2 cellular contexts compared by ENCODE assay signal in the genomic region with DNA sequence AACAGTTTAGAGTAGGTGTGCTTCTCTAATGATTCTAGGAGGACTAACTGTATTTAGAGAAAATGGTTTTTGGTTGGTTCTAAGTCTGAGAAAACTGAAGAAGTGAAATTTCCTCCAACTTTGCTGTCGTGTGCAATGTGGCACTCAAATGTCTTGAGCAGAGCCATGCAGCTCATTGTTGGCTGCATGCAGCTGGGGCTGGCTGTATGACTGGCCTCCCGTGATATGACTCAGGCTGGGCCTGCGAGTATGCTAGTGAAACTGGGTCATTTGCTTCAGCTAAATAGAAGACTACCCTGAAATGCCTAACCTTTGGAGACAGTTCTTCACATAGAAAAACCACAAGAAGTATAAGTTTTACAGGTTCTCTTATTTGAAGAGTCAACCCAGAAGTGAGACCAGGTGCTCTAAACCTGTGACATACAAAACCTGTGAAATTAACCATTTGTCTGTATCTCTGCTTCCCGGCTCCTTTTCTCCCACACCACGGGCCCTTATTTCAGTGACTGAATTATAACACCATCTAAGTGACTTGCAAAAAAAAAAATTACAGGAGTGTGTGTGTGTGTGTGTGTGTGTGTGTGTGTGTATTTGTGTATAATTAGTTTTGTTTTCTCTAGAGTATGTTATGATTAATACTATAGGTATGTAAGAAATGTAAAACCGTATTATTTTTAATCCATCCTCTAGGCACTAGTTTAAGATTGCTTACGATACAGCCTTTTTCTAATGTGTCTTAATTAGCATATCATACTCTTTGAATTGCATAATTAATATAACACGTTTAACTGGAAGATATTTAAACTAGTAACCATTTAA.
A peak's percentile ranks its signal among the peaks of the same experiment; 100 is the strongest.
TF ChIP-seq lines count a peak whose summit lies in the region.

No MANE protein-coding gene starts in this region.

TF ChIP-seq in SK-N-SH, 30 proteins besides CTCF, POLR2A, EP300 and RAD21 (continued from another document):
- TF ChIP-seq, protein P1, sequence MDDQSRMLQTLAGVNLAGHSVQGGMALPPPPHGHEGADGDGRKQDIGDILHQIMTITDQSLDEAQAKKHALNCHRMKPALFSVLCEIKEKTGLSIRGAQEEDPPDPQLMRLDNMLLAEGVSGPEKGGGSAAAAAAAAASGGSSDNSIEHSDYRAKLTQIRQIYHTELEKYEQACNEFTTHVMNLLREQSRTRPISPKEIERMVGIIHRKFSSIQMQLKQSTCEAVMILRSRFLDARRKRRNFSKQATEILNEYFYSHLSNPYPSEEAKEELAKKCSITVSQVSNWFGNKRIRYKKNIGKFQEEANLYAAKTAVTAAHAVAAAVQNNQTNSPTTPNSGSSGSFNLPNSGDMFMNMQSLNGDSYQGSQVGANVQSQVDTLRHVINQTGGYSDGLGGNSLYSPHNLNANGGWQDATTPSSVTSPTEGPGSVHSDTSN (IDR thresholded peaks at IDR 0.05): no peak
- TF ChIP-seq, protein P2, sequence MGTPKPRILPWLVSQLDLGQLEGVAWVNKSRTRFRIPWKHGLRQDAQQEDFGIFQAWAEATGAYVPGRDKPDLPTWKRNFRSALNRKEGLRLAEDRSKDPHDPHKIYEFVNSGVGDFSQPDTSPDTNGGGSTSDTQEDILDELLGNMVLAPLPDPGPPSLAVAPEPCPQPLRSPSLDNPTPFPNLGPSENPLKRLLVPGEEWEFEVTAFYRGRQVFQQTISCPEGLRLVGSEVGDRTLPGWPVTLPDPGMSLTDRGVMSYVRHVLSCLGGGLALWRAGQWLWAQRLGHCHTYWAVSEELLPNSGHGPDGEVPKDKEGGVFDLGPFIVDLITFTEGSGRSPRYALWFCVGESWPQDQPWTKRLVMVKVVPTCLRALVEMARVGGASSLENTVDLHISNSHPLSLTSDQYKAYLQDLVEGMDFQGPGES (IDR thresholded peaks at IDR 0.05; ENCODE audit: low read depth, low read length): no peak
- TF ChIP-seq, protein P3, sequence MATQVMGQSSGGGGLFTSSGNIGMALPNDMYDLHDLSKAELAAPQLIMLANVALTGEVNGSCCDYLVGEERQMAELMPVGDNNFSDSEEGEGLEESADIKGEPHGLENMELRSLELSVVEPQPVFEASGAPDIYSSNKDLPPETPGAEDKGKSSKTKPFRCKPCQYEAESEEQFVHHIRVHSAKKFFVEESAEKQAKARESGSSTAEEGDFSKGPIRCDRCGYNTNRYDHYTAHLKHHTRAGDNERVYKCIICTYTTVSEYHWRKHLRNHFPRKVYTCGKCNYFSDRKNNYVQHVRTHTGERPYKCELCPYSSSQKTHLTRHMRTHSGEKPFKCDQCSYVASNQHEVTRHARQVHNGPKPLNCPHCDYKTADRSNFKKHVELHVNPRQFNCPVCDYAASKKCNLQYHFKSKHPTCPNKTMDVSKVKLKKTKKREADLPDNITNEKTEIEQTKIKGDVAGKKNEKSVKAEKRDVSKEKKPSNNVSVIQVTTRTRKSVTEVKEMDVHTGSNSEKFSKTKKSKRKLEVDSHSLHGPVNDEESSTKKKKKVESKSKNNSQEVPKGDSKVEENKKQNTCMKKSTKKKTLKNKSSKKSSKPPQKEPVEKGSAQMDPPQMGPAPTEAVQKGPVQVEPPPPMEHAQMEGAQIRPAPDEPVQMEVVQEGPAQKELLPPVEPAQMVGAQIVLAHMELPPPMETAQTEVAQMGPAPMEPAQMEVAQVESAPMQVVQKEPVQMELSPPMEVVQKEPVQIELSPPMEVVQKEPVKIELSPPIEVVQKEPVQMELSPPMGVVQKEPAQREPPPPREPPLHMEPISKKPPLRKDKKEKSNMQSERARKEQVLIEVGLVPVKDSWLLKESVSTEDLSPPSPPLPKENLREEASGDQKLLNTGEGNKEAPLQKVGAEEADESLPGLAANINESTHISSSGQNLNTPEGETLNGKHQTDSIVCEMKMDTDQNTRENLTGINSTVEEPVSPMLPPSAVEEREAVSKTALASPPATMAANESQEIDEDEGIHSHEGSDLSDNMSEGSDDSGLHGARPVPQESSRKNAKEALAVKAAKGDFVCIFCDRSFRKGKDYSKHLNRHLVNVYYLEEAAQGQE (IDR thresholded peaks at IDR 0.05; ENCODE audit: low read depth, low read length): no peak
- TF ChIP-seq NFIC (IDR thresholded peaks at IDR 0.05; ENCODE audit: borderline replicate concordance) (no peak), EZH2phosphoT487 (IDR thresholded peaks at IDR 0.05; ENCODE audit: borderline replicate concordance, low read depth) (no peak), YY1 (IDR thresholded peaks at IDR 0.05; ENCODE audit: low read depth) (no peak), TCF12 (IDR thresholded peaks at IDR 0.05) (no peak), SMC3 (IDR thresholded peaks at IDR 0.05; ENCODE audit: low read depth, low read length) (no peak), RCOR1 (IDR thresholded peaks at IDR 0.05; ENCODE audit: low read length) (no peak), FOXJ3 (CRISPR knock-in tag; IDR thresholded peaks at IDR 0.05) (no peak), FOSL2 (IDR thresholded peaks at IDR 0.05; ENCODE audit: borderline replicate concordance, low read depth) (peak; percentile 35; the same call in 1 of the 2 replicates), GABPA (IDR thresholded peaks at IDR 0.05; ENCODE audit: low read depth) (no peak), NRF1 (IDR thresholded peaks at IDR 0.05; ENCODE audit: low read depth, low read length) (no peak), GATA2 (CRISPR knock-in tag; IDR thresholded peaks at IDR 0.05) (no peak), TAF1 (IDR thresholded peaks at IDR 0.05; ENCODE audit: borderline replicate concordance, low read depth, low read length) (no peak), RXRA (IDR thresholded peaks at IDR 0.05; ENCODE audit: borderline replicate concordance, low read depth) (no peak), MXI1 (IDR thresholded peaks at IDR 0.05; ENCODE audit: low read depth, low read length) (no peak), SIN3A (IDR thresholded peaks at IDR 0.05; ENCODE audit: borderline replicate concordance, low read depth, low read length) (no peak), FOXM1 (IDR thresholded peaks at IDR 0.05; ENCODE audit: low read depth) (no peak), JUND (IDR thresholded peaks at IDR 0.05) (peak; percentile 20; the same call in 1 of the 2 replicates)
- TF ChIP-seq, protein P4, sequence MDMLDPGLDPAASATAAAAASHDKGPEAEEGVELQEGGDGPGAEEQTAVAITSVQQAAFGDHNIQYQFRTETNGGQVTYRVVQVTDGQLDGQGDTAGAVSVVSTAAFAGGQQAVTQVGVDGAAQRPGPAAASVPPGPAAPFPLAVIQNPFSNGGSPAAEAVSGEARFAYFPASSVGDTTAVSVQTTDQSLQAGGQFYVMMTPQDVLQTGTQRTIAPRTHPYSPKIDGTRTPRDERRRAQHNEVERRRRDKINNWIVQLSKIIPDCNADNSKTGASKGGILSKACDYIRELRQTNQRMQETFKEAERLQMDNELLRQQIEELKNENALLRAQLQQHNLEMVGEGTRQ (IDR thresholded peaks at IDR 0.05; ENCODE audit: borderline replicate concordance, low read depth, low read length): no peak

TF ChIP-seq in WTC11, 78 proteins besides CTCF, POLR2A, EP300 and RAD21 (continued from another document):
- TF ChIP-seq, protein P5, sequence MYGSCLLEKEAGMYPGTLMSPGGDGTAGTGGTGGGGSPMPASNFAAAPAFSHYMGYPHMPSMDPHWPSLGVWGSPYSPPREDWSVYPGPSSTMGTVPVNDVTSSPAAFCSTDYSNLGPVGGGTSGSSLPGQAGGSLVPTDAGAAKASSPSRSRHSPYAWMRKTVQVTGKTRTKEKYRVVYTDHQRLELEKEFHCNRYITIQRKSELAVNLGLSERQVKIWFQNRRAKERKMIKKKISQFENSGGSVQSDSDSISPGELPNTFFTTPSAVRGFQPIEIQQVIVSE (CRISPR knock-in tag; IDR thresholded peaks at IDR 0.05; ENCODE audit: borderline replicate concordance): no peak
- TF ChIP-seq MXD4 (CRISPR knock-in tag; IDR thresholded peaks at IDR 0.05; ENCODE audit: borderline replicate concordance) (no peak), RORB (CRISPR knock-in tag; IDR thresholded peaks at IDR 0.05) (no peak), GRHL2 (CRISPR knock-in tag; IDR thresholded peaks at IDR 0.05; ENCODE audit: insufficient replicate concordance, severe bottlenecking) (no peak), GTF2I (CRISPR knock-in tag; conservative IDR thresholded peaks at IDR 0.05) (no peak), CBFB (CRISPR knock-in tag; IDR thresholded peaks at IDR 0.05; ENCODE audit: low read depth) (no peak), ETV6 (CRISPR knock-in tag; IDR thresholded peaks at IDR 0.05) (no peak), FOXP1 (CRISPR knock-in tag; IDR thresholded peaks at IDR 0.05; ENCODE audit: borderline replicate concordance) (no peak)
- TF ChIP-seq, protein P6, sequence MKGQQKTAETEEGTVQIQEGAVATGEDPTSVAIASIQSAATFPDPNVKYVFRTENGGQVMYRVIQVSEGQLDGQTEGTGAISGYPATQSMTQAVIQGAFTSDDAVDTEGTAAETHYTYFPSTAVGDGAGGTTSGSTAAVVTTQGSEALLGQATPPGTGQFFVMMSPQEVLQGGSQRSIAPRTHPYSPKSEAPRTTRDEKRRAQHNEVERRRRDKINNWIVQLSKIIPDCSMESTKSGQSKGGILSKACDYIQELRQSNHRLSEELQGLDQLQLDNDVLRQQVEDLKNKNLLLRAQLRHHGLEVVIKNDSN (CRISPR knock-in tag; IDR thresholded peaks at IDR 0.05): no peak
- TF ChIP-seq, protein P7, sequence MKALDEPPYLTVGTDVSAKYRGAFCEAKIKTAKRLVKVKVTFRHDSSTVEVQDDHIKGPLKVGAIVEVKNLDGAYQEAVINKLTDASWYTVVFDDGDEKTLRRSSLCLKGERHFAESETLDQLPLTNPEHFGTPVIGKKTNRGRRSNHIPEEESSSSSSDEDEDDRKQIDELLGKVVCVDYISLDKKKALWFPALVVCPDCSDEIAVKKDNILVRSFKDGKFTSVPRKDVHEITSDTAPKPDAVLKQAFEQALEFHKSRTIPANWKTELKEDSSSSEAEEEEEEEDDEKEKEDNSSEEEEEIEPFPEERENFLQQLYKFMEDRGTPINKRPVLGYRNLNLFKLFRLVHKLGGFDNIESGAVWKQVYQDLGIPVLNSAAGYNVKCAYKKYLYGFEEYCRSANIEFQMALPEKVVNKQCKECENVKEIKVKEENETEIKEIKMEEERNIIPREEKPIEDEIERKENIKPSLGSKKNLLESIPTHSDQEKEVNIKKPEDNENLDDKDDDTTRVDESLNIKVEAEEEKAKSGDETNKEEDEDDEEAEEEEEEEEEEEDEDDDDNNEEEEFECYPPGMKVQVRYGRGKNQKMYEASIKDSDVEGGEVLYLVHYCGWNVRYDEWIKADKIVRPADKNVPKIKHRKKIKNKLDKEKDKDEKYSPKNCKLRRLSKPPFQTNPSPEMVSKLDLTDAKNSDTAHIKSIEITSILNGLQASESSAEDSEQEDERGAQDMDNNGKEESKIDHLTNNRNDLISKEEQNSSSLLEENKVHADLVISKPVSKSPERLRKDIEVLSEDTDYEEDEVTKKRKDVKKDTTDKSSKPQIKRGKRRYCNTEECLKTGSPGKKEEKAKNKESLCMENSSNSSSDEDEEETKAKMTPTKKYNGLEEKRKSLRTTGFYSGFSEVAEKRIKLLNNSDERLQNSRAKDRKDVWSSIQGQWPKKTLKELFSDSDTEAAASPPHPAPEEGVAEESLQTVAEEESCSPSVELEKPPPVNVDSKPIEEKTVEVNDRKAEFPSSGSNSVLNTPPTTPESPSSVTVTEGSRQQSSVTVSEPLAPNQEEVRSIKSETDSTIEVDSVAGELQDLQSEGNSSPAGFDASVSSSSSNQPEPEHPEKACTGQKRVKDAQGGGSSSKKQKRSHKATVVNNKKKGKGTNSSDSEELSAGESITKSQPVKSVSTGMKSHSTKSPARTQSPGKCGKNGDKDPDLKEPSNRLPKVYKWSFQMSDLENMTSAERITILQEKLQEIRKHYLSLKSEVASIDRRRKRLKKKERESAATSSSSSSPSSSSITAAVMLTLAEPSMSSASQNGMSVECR (CRISPR knock-in tag; IDR thresholded peaks at IDR 0.05; ENCODE audit: borderline replicate concordance): no peak
- TF ChIP-seq, protein P8, sequence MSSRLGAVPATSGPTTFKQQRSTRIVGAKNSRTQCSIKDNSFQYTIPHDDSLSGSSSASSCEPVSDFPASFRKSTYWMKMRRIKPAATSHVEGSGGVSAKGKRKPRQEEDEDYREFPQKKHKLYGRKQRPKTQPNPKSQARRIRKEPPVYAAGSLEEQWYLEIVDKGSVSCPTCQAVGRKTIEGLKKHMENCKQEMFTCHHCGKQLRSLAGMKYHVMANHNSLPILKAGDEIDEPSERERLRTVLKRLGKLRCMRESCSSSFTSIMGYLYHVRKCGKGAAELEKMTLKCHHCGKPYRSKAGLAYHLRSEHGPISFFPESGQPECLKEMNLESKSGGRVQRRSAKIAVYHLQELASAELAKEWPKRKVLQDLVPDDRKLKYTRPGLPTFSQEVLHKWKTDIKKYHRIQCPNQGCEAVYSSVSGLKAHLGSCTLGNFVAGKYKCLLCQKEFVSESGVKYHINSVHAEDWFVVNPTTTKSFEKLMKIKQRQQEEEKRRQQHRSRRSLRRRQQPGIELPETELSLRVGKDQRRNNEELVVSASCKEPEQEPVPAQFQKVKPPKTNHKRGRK (CRISPR knock-in tag; IDR thresholded peaks at IDR 0.05; ENCODE audit: borderline replicate concordance): no peak
- TF ChIP-seq, protein P9, sequence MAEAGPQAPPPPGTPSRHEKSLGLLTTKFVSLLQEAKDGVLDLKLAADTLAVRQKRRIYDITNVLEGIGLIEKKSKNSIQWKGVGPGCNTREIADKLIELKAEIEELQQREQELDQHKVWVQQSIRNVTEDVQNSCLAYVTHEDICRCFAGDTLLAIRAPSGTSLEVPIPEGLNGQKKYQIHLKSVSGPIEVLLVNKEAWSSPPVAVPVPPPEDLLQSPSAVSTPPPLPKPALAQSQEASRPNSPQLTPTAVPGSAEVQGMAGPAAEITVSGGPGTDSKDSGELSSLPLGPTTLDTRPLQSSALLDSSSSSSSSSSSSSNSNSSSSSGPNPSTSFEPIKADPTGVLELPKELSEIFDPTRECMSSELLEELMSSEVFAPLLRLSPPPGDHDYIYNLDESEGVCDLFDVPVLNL (CRISPR knock-in tag; IDR thresholded peaks at IDR 0.05; ENCODE audit: borderline replicate concordance, low read depth): no peak
- TF ChIP-seq, protein P10, sequence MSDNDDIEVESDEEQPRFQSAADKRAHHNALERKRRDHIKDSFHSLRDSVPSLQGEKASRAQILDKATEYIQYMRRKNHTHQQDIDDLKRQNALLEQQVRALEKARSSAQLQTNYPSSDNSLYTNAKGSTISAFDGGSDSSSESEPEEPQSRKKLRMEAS (CRISPR knock-in tag; IDR thresholded peaks at IDR 0.05): no peak
- TF ChIP-seq, protein P11, sequence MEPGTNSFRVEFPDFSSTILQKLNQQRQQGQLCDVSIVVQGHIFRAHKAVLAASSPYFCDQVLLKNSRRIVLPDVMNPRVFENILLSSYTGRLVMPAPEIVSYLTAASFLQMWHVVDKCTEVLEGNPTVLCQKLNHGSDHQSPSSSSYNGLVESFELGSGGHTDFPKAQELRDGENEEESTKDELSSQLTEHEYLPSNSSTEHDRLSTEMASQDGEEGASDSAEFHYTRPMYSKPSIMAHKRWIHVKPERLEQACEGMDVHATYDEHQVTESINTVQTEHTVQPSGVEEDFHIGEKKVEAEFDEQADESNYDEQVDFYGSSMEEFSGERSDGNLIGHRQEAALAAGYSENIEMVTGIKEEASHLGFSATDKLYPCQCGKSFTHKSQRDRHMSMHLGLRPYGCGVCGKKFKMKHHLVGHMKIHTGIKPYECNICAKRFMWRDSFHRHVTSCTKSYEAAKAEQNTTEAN (CRISPR knock-in tag; IDR thresholded peaks at IDR 0.05): no peak
